29 cellular contexts compared by ENCODE assay signal in genomic region chr17:17636456-17636855, GRCh38.
"Had no signal": no experiment of that assay in that cellular context is flagged by ENCODE, and none has a peak within 500 bp of the region (broad histone marks: within the 10 kb centered on the region; RNA-seq: fewer than 3 reads in every experiment).

No MANE protein-coding gene starts in this region.

- H3K4me3 Mint-ChIP-seq: activated CD4-positive, alpha-beta T cell treated with anti-CD3 and anti-CD28 coated beads for 36 hours; activated naive CD8-positive, alpha-beta T cell; immature natural killer cell; natural killer cell treated with Interleukin-12 subunit alpha and Interleukin-12 subunit beta and Interleukin-15 and Interleukin-18, amount 100 ng/mL, for 72 hours; stimulated activated naive B cell treated with anti-CD40 and anti-IgM and Interleukin-4, amounts not matched to agents 10 μg/mL and 1 μg/mL and 100 μg/mL, for 72 hours; T-cell had no signal

- ATAC-seq: activated CD4-positive, alpha-beta T cell treated with anti-CD3 and anti-CD28 coated beads for 36 hours; foreskin keratinocyte; heart left ventricle; mucosa of descending colon; natural killer cell treated with Interleukin-12 subunit alpha and Interleukin-12 subunit beta and Interleukin-15 and Interleukin-18, amount 100 ng/mL, for 72 hours; right cardiac atrium; T-cell had no signal

- H3K36me3 ChIP-seq: adrenal gland, esophagus squamous epithelium, heart left ventricle, left lung, ovary, stomach, tibial artery, upper lobe of right lung had no signal

- H3K27me3 ChIP-seq: adrenal gland, esophagus squamous epithelium, foreskin keratinocyte, heart left ventricle, left lung, ovary, upper lobe of right lung had no signal

- H3K27me3 Mint-ChIP-seq: activated CD4-positive, alpha-beta T cell treated with anti-CD3 and anti-CD28 coated beads for 36 hours; stimulated activated naive B cell treated with anti-CD40 and anti-IgM and Interleukin-4, amounts not matched to agents 10 μg/mL and 1 μg/mL and 100 μg/mL, for 72 hours had no signal

- H3K4me1 ChIP-seq: adrenal gland, foreskin keratinocyte, stomach, tibial artery, upper lobe of right lung had no signal

- H3K4me3 ChIP-seq: adrenal gland, esophagus squamous epithelium, heart left ventricle, left lung, lung, mucosa of descending colon, ovary, stomach, tibial artery, upper lobe of right lung had no signal

- H3K4me1 Mint-ChIP-seq: activated CD4-positive, alpha-beta T cell treated with anti-CD3 and anti-CD28 coated beads for 36 hours; T-cell had no signal

- H3K27ac ChIP-seq: adrenal gland, esophagus squamous epithelium, foreskin keratinocyte, heart left ventricle, ovary, stomach, tibial artery, upper lobe of right lung had no signal

- H3K9me3 ChIP-seq: adrenal gland, esophagus squamous epithelium, mucosa of descending colon, ovary, tibial artery, upper lobe of right lung had no signal

- H3K27ac Mint-ChIP-seq: activated CD4-positive, alpha-beta T cell treated with anti-CD3 and anti-CD28 coated beads for 36 hours; activated naive CD8-positive, alpha-beta T cell; natural killer cell treated with Interleukin-12 subunit alpha and Interleukin-12 subunit beta and Interleukin-15 and Interleukin-18, amount 100 ng/mL, for 72 hours; stimulated activated naive B cell treated with anti-CD40 and anti-IgM and Interleukin-4, amounts not matched to agents 10 μg/mL and 1 μg/mL and 100 μg/mL, for 72 hours; T-cell had no signal

- H3K36me3 Mint-ChIP-seq: activated naive CD8-positive, alpha-beta T cell; immature natural killer cell; natural killer cell treated with Interleukin-12 subunit alpha and Interleukin-12 subunit beta and Interleukin-15 and Interleukin-18, amount 100 ng/mL, for 72 hours; stimulated activated naive B cell treated with anti-CD40 and anti-IgM and Interleukin-4, amounts not matched to agents 10 μg/mL and 1 μg/mL and 100 μg/mL, for 72 hours; T-cell had no signal

- DNase-seq: activated CD4-positive, alpha-beta T cell treated with anti-CD3 and anti-CD28 coated beads for 36 hours; activated CD4-positive, CD25-positive, alpha-beta regulatory T cell; activated effector memory CD4-positive, alpha-beta T cell treated with Interleukin-2 at 50 U/mL for 16 hours; activated naive CD4-positive, alpha-beta T cell treated with Interleukin-2 at 50 U/mL for 16 hours; activated T-cell treated with anti-CD3 and anti-CD28 coated beads for 4 hours; adrenal gland; aorta; caudate nucleus; dermis blood vessel endothelial cell; effector CD4-positive, alpha-beta T cell; esophagus squamous epithelium; foreskin keratinocyte; heart left ventricle; hypothalamus; immature natural killer cell; mucosa of descending colon; ovary; right cardiac atrium; stimulated activated CD4-positive, alpha-beta T cell treated with anti-CD3 and anti-CD28 coated beads, Interleukin-15, amount 100 ng/mL, for 24 hours; stimulated activated CD4-positive, alpha-beta T cell treated with anti-CD3 and anti-CD28 coated beads, Interleukin-2, amount 100 ng/mL, for 24 hours; stimulated activated naive B cell treated with anti-CD40 and anti-IgM and Interleukin-4, amounts not matched to agents 10 μg/mL and 1 μg/mL and 100 μg/mL, for 72 hours; stomach; T-cell; tibial artery; upper lobe of right lung had no signal
